ENCODE assay signal across 9 cellular contexts in genomic region chr19:18895828-18896341, GRCh38. TPM values are rescaled to one million over a fixed set of nuclear protein-coding genes. Genes with fewer than 3 reads are reported as not detected.
DNase-seq lines count a peak whose midpoint lies in the region; ATAC-seq, FAIRE-seq and TF ChIP-seq lines count a peak whose summit lies in the region.
"Had no signal": no experiment of that assay in that cellular context is flagged by ENCODE, and none has a peak within 500 bp of the region (broad histone marks: within the 10 kb centered on the region; RNA-seq: fewer than 3 reads in every experiment).

TSS of gene CERS1 (minus strand) at chr19:18896158. CDS start at chr19:18896072, 86 bp downstream.

- H3K27me3 ChIP-seq in HepG2 (ENCODE audit: control insufficient read depth in 1 of 2, insufficient read depth in 2 of 2, low read length in 2 of 2) (no peaks in the 10 kb centered on the region; a peak in 1 of 5 replicates), right lobe of liver (peaks cover 0 to 4% of the 10 kb centered on the region in 2 donors), spleen (replicated peaks in 1 of 7) (peaks cover 4 to 58% (median 28%) of the 10 kb centered on the region in 7 donors)

- no peaks in the 10 kb centered on the region for H3K79me2 ChIP-seq in HepG2 (ENCODE audit: insufficient read depth, low read length)

- WGBS in HepG2 (ENCODE audit: low lambda C conversion rate), result no CpG with 5 or more reads among the region's 88 CpGs
- WGBS in right lobe of liver (ENCODE audit: insufficient coverage, low coverage, low lambda C conversion rate, missing lambda C conversion rate), result no CpG with 5 or more reads among the region's 88 CpGs
- WGBS in spleen, 5 donors, result 0 to 1% (median 1%) methylated on average over 37 to 88 of the region's 88 CpGs; no CpG with 5 or more reads in 1 of the 5 donors

- H3K9me3 Mint-ChIP-seq in activated CD8-positive, alpha-beta T cell treated with anti-CD3 and anti-CD28 coated beads, Interleukin-2, amount 10 ng/mL, durations not matched to agents 7 days and 5 days (ENCODE audit: insufficient read depth), result no peaks in the 10 kb centered on the region

- peaks cover 2% of the 10 kb centered on the region for H3K36me3 Mint-ChIP-seq in activated CD8-positive, alpha-beta T cell treated with anti-CD3 and anti-CD28 coated beads, Interleukin-2, amount 10 ng/mL, durations not matched to agents 7 days and 5 days (ENCODE audit: low read depth)

- peak within 1 kb of the TSS; percentile 46 to 75 (median 70); a peak in 5 of 6 replicates for H3K4me3 ChIP-seq in HepG2 (replicated peaks in 1 of 3; ENCODE audit: insufficient read depth in 1 of 3, low read depth in 2 of 3, low read length in 3 of 3)
- H3K4me3 ChIP-seq in right lobe of liver, result peak within 1 kb of the TSS in 1 of 3 donors; percentile 24
- peak within 1 kb of the TSS; percentile 12 to 67 (median 33) for H3K4me3 ChIP-seq in spleen

- TF ChIP-seq RAD21 in HepG2 (CRISPR knock-in tag; IDR thresholded peaks at IDR 0.05), result no peak

- no peaks in the 10 kb centered on the region for H4K20me1 ChIP-seq in HepG2 (ENCODE audit: insufficient read depth, low read length)

- peak within 1 kb of the TSS; percentile 48 for H3K9ac ChIP-seq in HepG2 (ENCODE audit: insufficient read depth, low read depth, low read length)

- H3K4me1 ChIP-seq in HepG2 (ENCODE audit: insufficient read depth, low read length) (peaks cover 23% of the 10 kb centered on the region), right lobe of liver (no peaks in the 10 kb centered on the region), spleen (peaks cover 7 to 29% (median 17%) of the 10 kb centered on the region in 6 donors)

- peak within 1 kb of the TSS; percentile 81 for H3K4me2 ChIP-seq in HepG2 (ENCODE audit: low read depth, low read length)

- H3K27ac Mint-ChIP-seq in activated CD8-positive, alpha-beta T cell treated with anti-CD3 and anti-CD28 coated beads, Interleukin-2, amount 10 ng/mL, durations not matched to agents 7 days and 5 days, result no peak within 1 kb of the TSS

- peaks cover 1 to 4% of the 10 kb centered on the region in 2 experiments; a peak in 2 of 5 replicates for H3K36me3 ChIP-seq in HepG2 (replicated peaks in 1 of 2; ENCODE audit: control insufficient read depth in 1 of 2, insufficient read depth in 2 of 2, low read length in 2 of 2)
- H3K36me3 ChIP-seq in right lobe of liver, result peaks cover 0 to 3% (median 0%) of the 10 kb centered on the region in 4 donors
- H3K36me3 ChIP-seq in spleen, result peaks cover 0 to 29% (median 22%) of the 10 kb centered on the region in 6 donors

- DNase-seq in HepG2 (ENCODE audit: low spot score) (no peak), right lobe of liver (no peak), hippocampal formation (lab: John Stamatoyannopoulos, UW) (peak; percentile 22 to 43), spleen (no peak), GM13976 (ENCODE audit: low spot score) (no peak)
- DNase-seq in activated CD8-positive, alpha-beta T cell treated with anti-CD3 and anti-CD28 coated beads, Interleukin-2, amount 10 ng/mL, durations not matched to agents 7 days and 5 days, result no peak
- DNase-seq in stimulated activated CD4-positive, alpha-beta T cell treated with anti-CD3 and anti-CD28 coated beads, Interleukin-4, amount 100 ng/mL, for 4 hours, result no peak

- in situ Hi-C loops in HepG2 (cut with HindIII; ENCODE audit: extremely low pct_ligation_motif_present, low pct_unique_long_range_greater_than_20kb), result loop anchor here (10.0 kb wide), 1 partner anchor 89 kb away; no protein-coding TSS in a partner anchor
- in situ Hi-C loops in GM13976 (cut with MboI; ENCODE audit: low sequenced_read_pairs, unreplicated experiment), result no loop called here

- FAIRE-seq in HepG2 (lab: Jason Lieb, UNC), result no peak
- FAIRE-seq: colon had no signal

- H3K27ac ChIP-seq in HepG2 (ENCODE audit: extremely low read length, insufficient read depth, low read length) (no peak within 1 kb of the TSS), right lobe of liver (no peak within 1 kb of the TSS), spleen (no peak within 1 kb of the TSS)

- no peak within 1 kb of the TSS for H3K4me3 Mint-ChIP-seq in activated CD8-positive, alpha-beta T cell treated with anti-CD3 and anti-CD28 coated beads, Interleukin-2, amount 10 ng/mL, durations not matched to agents 7 days and 5 days

- no TSS peak for BruUV-seq in HepG2 (replicated peaks; lab: Mats Ljungman, UMichigan)

- H3K27me3 Mint-ChIP-seq in activated CD8-positive, alpha-beta T cell treated with anti-CD3 and anti-CD28 coated beads, Interleukin-2, amount 10 ng/mL, durations not matched to agents 7 days and 5 days (ENCODE audit: low read depth), result peaks cover 29% of the 10 kb centered on the region

- intact Hi-C loops in HepG2 (cut with micrococcal nuclease; ENCODE audit: unreplicated experiment) (loop anchor here (1.0 kb wide), 1 partner anchor 90 kb away; no protein-coding TSS in a partner anchor), right lobe of liver (cut with DNase I) (no loop called here), spleen (cut with DNase I; ENCODE audit: low total_unique reads) (no loop called here)

- TF ChIP-seq CTCF in HepG2 (CRISPR knock-in tag; IDR thresholded peaks at IDR 0.05) (no peak), right lobe of liver (IDR thresholded peaks at IDR 0.05) (no peak), spleen (IDR thresholded peaks at IDR 0.05 in 8 of 11, conservative IDR thresholded peaks at IDR 0.05 in 3 of 11) (no peak), GM13976 (IDR thresholded peaks at IDR 0.05; ENCODE audit: borderline replicate concordance, control extremely low read depth, extremely low read depth, insufficient read depth, missing control alignments) (no peak)

- CTCF ChIA-PET in HepG2 (lab: Yijun Ruan, JAX; ENCODE audit: low intra/inter-chr PET ratio, low total read pairs), result interaction anchor here (2.4 kb wide), 1 partner anchor 91 kb away, joined by 24 read pairs; no protein-coding TSS in a partner anchor
- CTCF ChIA-PET in activated CD8-positive, alpha-beta T cell treated with anti-CD3 and anti-CD28 coated beads, Interleukin-2, amount 10 ng/mL, durations not matched to agents 7 days and 5 days (lab: Charles Lee), result no interaction called here

- no peak within 1 kb of the TSS for H2AFZ ChIP-seq in HepG2 (ENCODE audit: low read length)

- peaks cover 12% of the 10 kb centered on the region for H3K4me1 Mint-ChIP-seq in activated CD8-positive, alpha-beta T cell treated with anti-CD3 and anti-CD28 coated beads, Interleukin-2, amount 10 ng/mL, durations not matched to agents 7 days and 5 days (ENCODE audit: low read depth)

- POLR2A ChIA-PET in HepG2 (lab: Yijun Ruan, JAX), result interaction anchor here (0.7 to 2.5 kb wide), 3 partner anchors 12 to 91 kb away, joined by 3 to 11 read pairs (median 7); partner anchors contain the start of genes COPE and DDX49
- POLR2A ChIA-PET in activated CD8-positive, alpha-beta T cell treated with anti-CD3 and anti-CD28 coated beads, Interleukin-2, amount 10 ng/mL, durations not matched to agents 7 days and 5 days (lab: Charles Lee), result no interaction called here

- ATAC-seq in HepG2 (peak; percentile 51), right lobe of liver (no peak), GM18907 (IDR thresholded peaks at IDR 0.05; ENCODE audit: unreplicated experiment) (no peak)
- peak; percentile 44 for ATAC-seq in activated CD8-positive, alpha-beta T cell treated with anti-CD3 and anti-CD28 coated beads, Interleukin-2, amount 10 ng/mL, durations not matched to agents 7 days and 5 days

- no peaks in the 10 kb centered on the region for H3K9me3 ChIP-seq in HepG2 (ENCODE audit: low read length)
- no peaks in the 10 kb centered on the region for H3K9me3 ChIP-seq in right lobe of liver
- no peaks in the 10 kb centered on the region for H3K9me3 ChIP-seq in spleen

- TF ChIP-seq POLR2A in HepG2 (IDR thresholded peaks at IDR 0.05; ENCODE audit: insufficient read depth in 1 of 2, low read depth in 2 of 2, low read length in 2 of 2) (no peak), right lobe of liver (IDR thresholded peaks at IDR 0.05) (no peak), spleen (IDR thresholded peaks at IDR 0.05) (no peak)

- no peak for TF ChIP-seq EP300 in HepG2 (IDR thresholded peaks at IDR 0.05; ENCODE audit: low read depth in 2 of 2, low read length in 2 of 2)
- TF ChIP-seq EP300 in HepG2 (CRISPR knock-in tag; IDR thresholded peaks at IDR 0.05; ENCODE audit: borderline replicate concordance), result no peak

RNA-seq across cellular contexts. Expression of gene CERS1, which starts in this region (rescaled TPM):
- total RNA-seq in HepG2 (2016; rRNA removed; fragmentation: Illumina TruSeq; extraction: Trizol) (2.3 and 4.6 TPM in 2 replicates), right lobe of liver (not detected), spleen (under 1 TPM in 4 of 7 donors, not detected in 3; 0.16 to 0.50 (median 0.40) TPM)
- total RNA-seq in HepG2 (2016; cell fraction: cytosol; rRNA removed; fragmentation: Illumina TruSeq; extraction: Trizol; ENCODE audit: low read depth), result 5.9 and 6.2 TPM in 2 replicates
- 2.4 and 5.4 TPM in 2 replicates for total RNA-seq in HepG2 (2016; cell fraction: insoluble cytoplasmic fraction; rRNA removed; fragmentation: Illumina TruSeq; extraction: Trizol)
- 8.1 and 8.5 TPM in 2 replicates for total RNA-seq in HepG2 (2016; cell fraction: membrane; rRNA removed; fragmentation: Illumina TruSeq; extraction: Trizol)
- 3.8 and 4.7 TPM in 2 replicates for total RNA-seq in HepG2 (2016; cell fraction: nucleus; rRNA removed; fragmentation: Illumina TruSeq; extraction: Trizol)
- polyA plus RNA-seq in HepG2 (2011; rRNA removed) (9.8 and 18.8 TPM in 2 replicates), spleen (under 1 TPM in 2 of 3 donors, not detected in 1; 0.06 to 0.45 TPM)
- 11.5 and 15.3 TPM in 2 replicates for polyA plus RNA-seq in HepG2 (2011; cell fraction: cytosol; rRNA removed)
- 12.2 and 12.9 TPM in 2 replicates for polyA plus RNA-seq in HepG2 (2011; cell fraction: nucleus; rRNA removed)
- 4.3 and 5.9 TPM in 2 replicates for polyA plus RNA-seq in HepG2 (2012)
- 8.6 and 10.1 TPM in 2 replicates for polyA plus RNA-seq in HepG2 (2016; cell fraction: cytosol; fragmentation: Illumina TruSeq; extraction: Trizol; ENCODE audit: low read depth)
- 3.8 and 4.5 TPM in 2 replicates for polyA plus RNA-seq in HepG2 (2016; cell fraction: insoluble cytoplasmic fraction; fragmentation: Illumina TruSeq; extraction: Trizol; ENCODE audit: low read depth)
- polyA plus RNA-seq in HepG2 (2016; cell fraction: membrane; fragmentation: Illumina TruSeq; extraction: Trizol; ENCODE audit: low read depth), result 11.3 and 12.9 TPM in 2 replicates
- polyA plus RNA-seq in HepG2 (2016; cell fraction: nucleus; fragmentation: Illumina TruSeq; extraction: Trizol; ENCODE audit: insufficient read depth, low read depth), result 11.5 and 12.9 TPM in 2 replicates
- polyA minus RNA-seq in HepG2 (2011; rRNA and poly(A)+ RNA removed; ENCODE audit: low replicate concordance), result 13.1 and 35.4 TPM in 2 replicates
- polyA minus RNA-seq in HepG2 (2011; cell fraction: cytosol; rRNA and poly(A)+ RNA removed), result 8.0 and 9.5 TPM in 2 replicates
- 1.7 and 2.4 TPM in 2 replicates for polyA minus RNA-seq in HepG2 (2011; cell fraction: nucleus; rRNA and poly(A)+ RNA removed)
- total RNA-seq in activated CD8-positive, alpha-beta T cell treated with anti-CD3 and anti-CD28 coated beads, Interleukin-2, amount 10 ng/mL, durations not matched to agents 7 days and 5 days, result not detected

Comparison
In these comparisons a context has a peak if more than half of its experiments do, and no peak if none do; other contexts are left out.
1. Peak in ATAC-seq in activated CD8-positive, alpha-beta T cell treated with anti-CD3 and anti-CD28 coated beads, Interleukin-2, amount 10 ng/mL, durations not matched to agents 7 days and 5 days; RNA of the gene not detected or under 1 TPM.
2. DNase-seq: peak in hippocampal formation (2 of 2); none in HepG2 (single experiment), right lobe of liver (0 of 3), activated CD8-positive, alpha-beta T cell treated with anti-CD3 and anti-CD28 coated beads, Interleukin-2, amount 10 ng/mL, durations not matched to agents 7 days and 5 days (single experiment), spleen (single experiment), stimulated activated CD4-positive, alpha-beta T cell treated with anti-CD3 and anti-CD28 coated beads, Interleukin-4, amount 100 ng/mL, for 4 hours (0 of 2) and GM13976 (single experiment).